In genomic region chr3:112446343-112446742, GRCh38 we compare ENCODE assay signal across 16 cellular contexts. TPM values are rescaled to one million over a fixed set of nuclear protein-coding genes. Genes with fewer than 3 reads are reported as not detected.
DNase-seq lines count a peak whose midpoint lies in the region; ATAC-seq and TF ChIP-seq lines count a peak whose summit lies in the region.
"Had no signal": no experiment of that assay in that cellular context is flagged by ENCODE, and none has a peak within 500 bp of the region (broad histone marks: within the 10 kb centered on the region; RNA-seq: fewer than 3 reads in every experiment).

No MANE protein-coding gene starts in this region.

- H3K9me3 ChIP-seq in fibroblast of lung (ENCODE audit: control insufficient read depth, insufficient read depth, low read depth, low read length) (no peaks in the 10 kb centered on the region), thoracic aorta (no peaks in the 10 kb centered on the region)
- H3K9me3 ChIP-seq: vagina had no signal

- intact Hi-C loops in left cardiac atrium (cut with DNase I) (no loop called here), Right ventricle myocardium superior (cut with DNase I) (no loop called here)

- H3K9ac ChIP-seq in fibroblast of lung (ENCODE audit: insufficient read depth, low read length): no peak overlapping the region

- H3K36me3 ChIP-seq in fibroblast of lung (ENCODE audit: control insufficient read depth, insufficient read depth, low read length) (no peaks in the 10 kb centered on the region), thoracic aorta (no peaks in the 10 kb centered on the region)
- H3K36me3 ChIP-seq: vagina had no signal

- H3K4me1 ChIP-seq in fibroblast of lung (ENCODE audit: control insufficient read depth, extremely low read depth, insufficient read depth, low read length) (no peaks in the 10 kb centered on the region), thoracic aorta (ENCODE audit: control insufficient read depth in 1 of 2, low read depth in 2 of 2) (peaks cover 20 to 37% of the 10 kb centered on the region in 2 donors)
- H3K4me1 ChIP-seq: vagina had no signal

- no peak overlapping the region for H3K27ac ChIP-seq in fibroblast of lung (ENCODE audit: insufficient read depth, low read length)
- peak overlapping the region in 1 of 2 donors; percentile 1 for H3K27ac ChIP-seq in thoracic aorta
- H3K27ac ChIP-seq: vagina had no signal

- no peaks in the 10 kb centered on the region for H3K79me2 ChIP-seq in fibroblast of lung (ENCODE audit: control insufficient read depth, insufficient read depth, low read length)

- no peak overlapping the region for H2AFZ ChIP-seq in fibroblast of lung (ENCODE audit: low read length)

- DNase-seq in left cardiac atrium (no peak), Right ventricle myocardium superior (no peak), NOMO-1 treated with DMSO at 0.1 percent for 48 hours (lab: John Stamatoyannopoulos, UW; ENCODE audit: unreplicated experiment) (peak; percentile 53), fibroblast of lung (ENCODE audit: low read depth in 2 of 2) (peak; percentile 10 to 88), thoracic aorta (ENCODE audit: low spot score) (no peak), NCI-H2227 (lab: John Stamatoyannopoulos, UW; ENCODE audit: unreplicated experiment) (no peak)
- DNase-seq: activated T-cell treated with anti-CD3 and anti-CD28 coated beads, Interleukin-2, amount 50 U/mL, for 4 hours; amygdala; DMS79 treated with DMSO at 0.1 percent for 48 hours; effector CD4-positive, alpha-beta T cell; hippocampal formation; NCI-H748 treated with DMSO at 0.1 percent for 48 hours; SW 1271 had no signal

- no peak overlapping the region for H3K4me3 ChIP-seq in fibroblast of lung (replicated peaks in 1 of 4; ENCODE audit: control extremely low read depth in 1 of 4, insufficient read depth in 1 of 4, low read depth in 3 of 4, low read length in 4 of 4)
- H3K4me3 ChIP-seq in thoracic aorta: no peak overlapping the region
- H3K4me3 ChIP-seq: vagina had no signal

- no peaks in the 10 kb centered on the region for H4K20me1 ChIP-seq in fibroblast of lung (ENCODE audit: control insufficient read depth, extremely low read depth, insufficient read depth, low read length)

- H3K4me2 ChIP-seq in fibroblast of lung (ENCODE audit: extremely low read depth, insufficient read depth, low read length): no peak overlapping the region

- TF ChIP-seq CTCF in fibroblast of lung (conservative IDR thresholded peaks at IDR 0.05 in 1 of 2, IDR thresholded peaks at IDR 0.05 in 1 of 2; ENCODE audit: low read depth in 1 of 2, low read length in 2 of 2): no peak
- no peak for TF ChIP-seq CTCF in thoracic aorta (IDR thresholded peaks at IDR 0.05)

- ATAC-seq in left cardiac atrium: peak; percentile 55 to 90
- no peak for ATAC-seq in Right ventricle myocardium superior (ENCODE audit: poor library complexity)
- peak; percentile 28 for ATAC-seq in thoracic aorta (ENCODE audit: insufficient number of reproducible peaks, low FRiP score, low read depth)
- ATAC-seq in GM21723 (IDR thresholded peaks at IDR 0.05; ENCODE audit: unreplicated experiment): no peak
- ATAC-seq in HG02623 (IDR thresholded peaks at IDR 0.05; ENCODE audit: unreplicated experiment): no peak
- ATAC-seq: activated T-cell treated with anti-CD3 and anti-CD28 coated beads, Interleukin-2, amount 50 U/mL, for 4 hours had no signal

- no peaks in the 10 kb centered on the region for H3K27me3 ChIP-seq in fibroblast of lung (ENCODE audit: control insufficient read depth, insufficient read depth, low read length)
- no peaks in the 10 kb centered on the region for H3K27me3 ChIP-seq in thoracic aorta (replicated peaks; ENCODE audit: insufficient read depth)
- H3K27me3 ChIP-seq: vagina had no signal

RNA-seq across cellular contexts. Expression of gene BTLA, which starts 52.9 kb away (rescaled TPM):
- total RNA-seq in left cardiac atrium (under 1 TPM; 0.24 to 0.50 TPM), Right ventricle myocardium superior (not detected), fibroblast of lung (under 0.01 TPM in 1 of 2 replicates, not detected in the other), thoracic aorta (under 1 TPM in 1 of 2 donors, not detected in 1; 0.35 TPM)
- polyA plus RNA-seq in fibroblast of lung: not detected in 2 replicates
- polyA plus RNA-seq in fibroblast of lung (2012): not detected in 2 replicates
- not detected in 2 replicates for polyA minus RNA-seq in fibroblast of lung (ENCODE audit: low replicate concordance)

Comparison
In these comparisons a context has a peak if more than half of its experiments do, and no peak if none do; other contexts are left out.
1. ATAC-seq: peak in left cardiac atrium (2 of 2) and thoracic aorta (single experiment); none in Right ventricle myocardium superior (single experiment), GM21723 (single experiment) and HG02623 (single experiment).
2. DNase-seq: peak in NOMO-1 treated with DMSO at 0.1 percent for 48 hours (single experiment) and fibroblast of lung (2 of 2); none in left cardiac atrium (single experiment), Right ventricle myocardium superior (single experiment), thoracic aorta (single experiment) and NCI-H2227 (single experiment).